Comparison of ENCODE assay signal across 19 cellular contexts in the genomic region with DNA sequence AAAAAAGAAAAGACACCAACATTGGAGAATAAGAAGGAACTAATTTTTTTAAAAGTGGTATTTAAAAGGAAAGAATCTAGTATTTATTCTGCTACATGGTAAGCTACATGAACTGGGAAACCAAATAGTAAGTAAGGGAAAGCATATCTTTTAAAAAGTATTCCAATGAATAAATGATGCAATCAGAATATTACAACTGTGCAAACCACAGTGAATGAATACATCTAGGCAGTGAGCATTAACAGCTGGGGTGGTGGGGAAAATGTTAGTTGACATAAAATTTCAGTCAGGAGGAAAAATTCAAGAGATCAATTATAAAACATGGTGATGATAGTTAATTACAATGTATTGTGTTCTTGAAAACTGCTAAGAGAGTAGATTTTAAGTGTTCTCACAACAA. TPM values are rescaled to one million over a fixed set of nuclear protein-coding genes. Genes with fewer than 3 reads are reported as not detected.
DNase-seq lines count a peak whose midpoint lies in the region; ATAC-seq, FAIRE-seq and TF ChIP-seq lines count a peak whose summit lies in the region.
"Had no signal": no experiment of that assay in that cellular context is flagged by ENCODE, and none has a peak within 500 bp of the region (broad histone marks: within the 10 kb centered on the region; RNA-seq: fewer than 3 reads in every experiment).

No MANE protein-coding gene starts in this region.

- TF ChIP-seq POLR2A in A549 (IDR thresholded peaks at IDR 0.05; ENCODE audit: low read length) (no peak), suprapubic skin (IDR thresholded peaks at IDR 0.05) (no peak)

- no peak overlapping the region for H3K4me3 ChIP-seq in A549
- H3K4me3 ChIP-seq in AG10803 (ENCODE audit: low read length): no peak overlapping the region
- no peak overlapping the region for H3K4me3 ChIP-seq in adipocyte (ENCODE audit: low read length)
- H3K4me3 ChIP-seq in suprapubic skin: no peak overlapping the region
- H3K4me3 ChIP-seq in psoas muscle: no peak overlapping the region

- TF ChIP-seq EP300 in A549 (IDR thresholded peaks at IDR 0.05) (no peak), suprapubic skin (IDR thresholded peaks at IDR 0.05) (no peak)

- H3K9me3 ChIP-seq in A549 (no peaks in the 10 kb centered on the region), adipocyte (ENCODE audit: control insufficient read depth, low read length) (no peaks in the 10 kb centered on the region), suprapubic skin (no peaks in the 10 kb centered on the region), psoas muscle (no peaks in the 10 kb centered on the region)

- POLR2A ChIA-PET in A549 (lab: Yijun Ruan, JAX): no interaction called here

- FAIRE-seq in A549 (lab: Jason Lieb, UNC): peak; percentile 32
- FAIRE-seq: GM19239, HTR-8/SVneo had no signal

- H3K27me3 ChIP-seq in adipocyte (replicated peaks; ENCODE audit: control insufficient read depth, insufficient read depth, low read length) (no peaks in the 10 kb centered on the region), suprapubic skin (no peaks in the 10 kb centered on the region), psoas muscle (ENCODE audit: insufficient read depth in 3 of 3, low read length in 2 of 3) (no peaks in the 10 kb centered on the region)

- CTCF ChIA-PET in A549 (lab: Yijun Ruan, JAX): no interaction called here

- H3K36me3 ChIP-seq in adipocyte (ENCODE audit: control insufficient read depth, insufficient read depth, low read length, severe bottlenecking) (peaks cover 38% of the 10 kb centered on the region), suprapubic skin (peaks cover 44% of the 10 kb centered on the region), psoas muscle (ENCODE audit: insufficient read depth in 1 of 2, low read depth in 1 of 2) (peaks cover 2 to 81% of the 10 kb centered on the region in 2 donors)

- no peak for ATAC-seq in A549
- ATAC-seq in psoas muscle: no peak
- ATAC-seq: HCT116, PC-3 had no signal

- H3K9ac ChIP-seq in adipocyte (ENCODE audit: low read length): no peak overlapping the region

- H3K4me2 ChIP-seq in A549: no peak overlapping the region

- DNase-seq in A549 (ENCODE audit: low read depth in 1 of 2, low spot score in 1 of 2): no peak
- DNase-seq in AG10803 (ENCODE audit: low read depth): peak; percentile 27
- DNase-seq in adipocyte (ENCODE audit: low read depth): peak; percentile 48
- DNase-seq in iris pigment epithelial cell (ENCODE audit: low read depth): peak; percentile 24
- DNase-seq in suprapubic skin (ENCODE audit: low spot score in 2 of 2): no peak
- DNase-seq in psoas muscle: no peak
- no peak for DNase-seq in globus pallidus (ENCODE audit: low spot score)
- DNase-seq: Calu3; CD4-positive, alpha-beta memory T cell; DMS53; NCI-H1436 treated with DMSO at 0.1 percent for 48 hours; NCI-H2081; NCI-H748 treated with DMSO at 0.1 percent for 48 hours; PC-3 had no signal

- TF ChIP-seq CTCF in A549 (IDR thresholded peaks at IDR 0.05): no peak
- TF ChIP-seq CTCF in AG10803 (conservative IDR thresholded peaks at IDR 0.05; ENCODE audit: low read length): no peak
- no peak for TF ChIP-seq CTCF in suprapubic skin (IDR thresholded peaks at IDR 0.05)
- no peak for TF ChIP-seq CTCF in psoas muscle (IDR thresholded peaks at IDR 0.05)

- TF ChIP-seq RAD21 in A549 (conservative IDR thresholded peaks at IDR 0.05 in 1 of 2, IDR thresholded peaks at IDR 0.05 in 1 of 2): no peak

- intact Hi-C loops in psoas muscle (cut with DNase I): no loop called here

- H3K4me1 ChIP-seq in A549: peaks cover 28% of the 10 kb centered on the region
- peaks cover 21% of the 10 kb centered on the region for H3K4me1 ChIP-seq in adipocyte (ENCODE audit: control insufficient read depth, insufficient read depth, low read length)
- no peaks in the 10 kb centered on the region for H3K4me1 ChIP-seq in suprapubic skin
- H3K4me1 ChIP-seq in psoas muscle: no peaks in the 10 kb centered on the region

- H3K27ac ChIP-seq in A549 (no peak overlapping the region), suprapubic skin (no peak overlapping the region), psoas muscle (no peak overlapping the region)
- H3K27ac ChIP-seq: HL-60, RWPE1 had no signal

TF ChIP-seq in A549, 52 proteins besides CTCF, POLR2A, EP300 and RAD21:
- TF ChIP-seq NFE2L2 (conservative IDR thresholded peaks at IDR 0.05; ENCODE audit: low read length): no peak
- TF ChIP-seq CHD2 (IDR thresholded peaks at IDR 0.05; ENCODE audit: low read length, partially characterized antibody): no peak
- no peak for TF ChIP-seq SREBF2 (IDR thresholded peaks at IDR 0.05)
- TF ChIP-seq CEBPB (IDR thresholded peaks at IDR 0.05): no peak
- no peak for TF ChIP-seq ZNF302 (CRISPR knock-in tag; IDR thresholded peaks at IDR 0.05)
- TF ChIP-seq BHLHE40 (IDR thresholded peaks at IDR 0.05; ENCODE audit: low read depth, low read length): no peak
- TF ChIP-seq ESRRA (IDR thresholded peaks at IDR 0.05; ENCODE audit: borderline replicate concordance, low read length): no peak
- no peak for TF ChIP-seq GATA3 (IDR thresholded peaks at IDR 0.05; ENCODE audit: borderline replicate concordance)
- TF ChIP-seq TP53 (CRISPR knock-in tag; IDR thresholded peaks at IDR 0.05): no peak
- TF ChIP-seq, protein P1, sequence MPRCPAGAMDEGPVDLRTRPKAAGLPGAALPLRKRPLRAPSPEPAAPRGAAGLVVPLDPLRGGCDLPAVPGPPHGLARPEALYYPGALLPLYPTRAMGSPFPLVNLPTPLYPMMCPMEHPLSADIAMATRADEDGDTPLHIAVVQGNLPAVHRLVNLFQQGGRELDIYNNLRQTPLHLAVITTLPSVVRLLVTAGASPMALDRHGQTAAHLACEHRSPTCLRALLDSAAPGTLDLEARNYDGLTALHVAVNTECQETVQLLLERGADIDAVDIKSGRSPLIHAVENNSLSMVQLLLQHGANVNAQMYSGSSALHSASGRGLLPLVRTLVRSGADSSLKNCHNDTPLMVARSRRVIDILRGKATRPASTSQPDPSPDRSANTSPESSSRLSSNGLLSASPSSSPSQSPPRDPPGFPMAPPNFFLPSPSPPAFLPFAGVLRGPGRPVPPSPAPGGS (IDR thresholded peaks at IDR 0.05): no peak
- no peak for TF ChIP-seq NR3C1 (IDR thresholded peaks at IDR 0.05)
- TF ChIP-seq RFX5 (IDR thresholded peaks at IDR 0.05): no peak
- TF ChIP-seq ZFP36 (IDR thresholded peaks at IDR 0.05; ENCODE audit: borderline replicate concordance, partially characterized antibody): no peak
- TF ChIP-seq SMC3 (IDR thresholded peaks at IDR 0.05): no peak
- TF ChIP-seq, protein P2, sequence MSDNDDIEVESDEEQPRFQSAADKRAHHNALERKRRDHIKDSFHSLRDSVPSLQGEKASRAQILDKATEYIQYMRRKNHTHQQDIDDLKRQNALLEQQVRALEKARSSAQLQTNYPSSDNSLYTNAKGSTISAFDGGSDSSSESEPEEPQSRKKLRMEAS (IDR thresholded peaks at IDR 0.05): no peak
- TF ChIP-seq POLR2AphosphoS2 (conservative IDR thresholded peaks at IDR 0.05; ENCODE audit: low read length): no peak
- TF ChIP-seq, protein P3, sequence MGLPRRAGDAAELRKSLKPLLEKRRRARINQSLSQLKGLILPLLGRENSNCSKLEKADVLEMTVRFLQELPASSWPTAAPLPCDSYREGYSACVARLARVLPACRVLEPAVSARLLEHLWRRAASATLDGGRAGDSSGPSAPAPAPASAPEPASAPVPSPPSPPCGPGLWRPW (IDR thresholded peaks at IDR 0.05): no peak
- no peak for TF ChIP-seq HEYL (CRISPR knock-in tag; IDR thresholded peaks at IDR 0.05)

RNA-seq across cellular contexts. Expression of a gene that starts 16.9 kb away (rescaled TPM):
- polyA plus RNA-seq in A549 (2011; rRNA removed): 80.7 and 87.6 TPM in 2 replicates
- polyA plus RNA-seq in A549 (2012; cell fraction: cytosol; rRNA removed): 22.8 and 23.5 TPM in 2 replicates
- 15.4 and 20.6 TPM in 2 replicates for polyA plus RNA-seq in A549 (2012; cell fraction: nucleus; rRNA removed)
- 36.9 to 44.0 TPM (median 43.1 TPM) in 3 replicates for polyA plus RNA-seq in A549 (2017; fragmentation: RNase III; extraction: RNeasy Plus Mini Kit Qiagen cat#74134 plus additional on column Dnase treatment)
- 57.6 and 63.4 TPM in 2 replicates for polyA minus RNA-seq in A549 (2011; rRNA and poly(A)+ RNA removed)
- total RNA-seq in suprapubic skin: 10 to 100 TPM; 11.9 to 35.2 (median 27.2) TPM
- total RNA-seq in psoas muscle: 10 to 100 TPM; 20.0 to 25.9 (median 22.7) TPM
- polyA plus RNA-seq in psoas muscle: 10 to 100 TPM in 1 of 3 donors, 1 to 10 TPM in 2; 5.2 to 12.5 (median 6.6) TPM

Comparison
In these comparisons a context has a peak if more than half of its experiments do, and no peak if none do; other contexts are left out.
1. DNase-seq: peak in AG10803 (single experiment), adipocyte (single experiment) and iris pigment epithelial cell (single experiment); none in A549 (0 of 2), suprapubic skin (0 of 2), psoas muscle (0 of 2) and globus pallidus (single experiment).